ENCODE assay signal across 32 cellular contexts in the genomic region with DNA sequence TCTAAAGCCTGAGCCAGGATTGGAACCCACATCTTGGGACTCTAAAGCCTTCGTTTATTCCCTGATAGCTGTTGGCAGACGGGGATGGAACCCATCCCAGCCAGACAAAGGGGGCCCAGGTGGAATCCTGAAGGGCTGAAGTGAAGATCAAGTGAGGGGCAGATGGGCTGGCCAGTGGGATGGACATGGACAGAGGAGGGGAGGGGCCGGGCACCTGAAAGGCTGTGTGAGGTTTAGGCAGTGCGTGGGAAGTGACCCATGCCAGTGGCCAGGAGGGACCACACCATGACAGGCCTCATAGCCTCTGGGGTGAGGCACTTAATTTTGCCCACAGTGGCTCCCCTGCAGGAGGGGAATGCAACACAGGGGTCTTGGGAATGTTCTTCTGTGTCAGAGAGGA. TPM values are rescaled to one million over a fixed set of nuclear protein-coding genes. Genes with fewer than 3 reads are reported as not detected.
DNase-seq lines count a peak whose midpoint lies in the region; ATAC-seq and TF ChIP-seq lines count a peak whose summit lies in the region.
"Had no signal": no experiment of that assay in that cellular context is flagged by ENCODE, and none has a peak within 500 bp of the region (broad histone marks: within the 10 kb centered on the region; RNA-seq: fewer than 3 reads in every experiment).

No MANE protein-coding gene starts in this region.

- peak overlapping the region; percentile 26 for H3K27ac Mint-ChIP-seq in activated CD4-positive, alpha-beta T cell treated with anti-CD3 and anti-CD28 coated beads for 36 hours
- H3K27ac Mint-ChIP-seq in activated naive CD8-positive, alpha-beta T cell treated with anti-CD3 and anti-CD28 coated beads, Interleukin-2, amount 10 ng/mL, durations not matched to agents 7 days and 5 days = peak overlapping the region; percentile 99
- H3K27ac Mint-ChIP-seq in naive thymus-derived CD8-positive, alpha-beta T cell = peak overlapping the region in 9 of 10 donors; percentile 31 to 98 (median 71)
- H3K27ac Mint-ChIP-seq: nephron progenitor cell had no signal

- no peaks in the 10 kb centered on the region for H3K9me2 ChIP-seq in PC-9 (ENCODE audit: insufficient read depth)

- no peak for DNase-seq in activated CD4-positive, alpha-beta T cell treated with anti-CD3 and anti-CD28 coated beads for 36 hours
- no peak for DNase-seq in activated CD4-positive, alpha-beta T cell treated with anti-CD3 and anti-CD28 coated beads for 48 hours
- DNase-seq in PC-9 = no peak
- no peak for DNase-seq in activated naive CD8-positive, alpha-beta T cell treated with anti-CD3 and anti-CD28 coated beads, Interleukin-2, amount 10 ng/mL, durations not matched to agents 7 days and 5 days
- DNase-seq in naive thymus-derived CD8-positive, alpha-beta T cell = no peak
- DNase-seq in NCI-H1694 (lab: John Stamatoyannopoulos, UW) = no peak
- no peak for DNase-seq in hepatic stellate cell (ENCODE audit: low spot score)
- DNase-seq: activated CD8-positive, alpha-beta memory T cell treated with anti-CD3 and anti-CD28 coated beads, Interleukin-2, amount 10 ng/mL, durations not matched to agents 7 days and 5 days; adrenal gland; brain microvascular endothelial cell; DMS53; erythroblast; glutamatergic neuron; kidney; MG63; NCI-H2081 treated with DMSO at 0.1 percent for 48 hours; NCI-H226; NCI-H69; nephron progenitor cell; stimulated activated CD4-positive, alpha-beta T cell treated with anti-CD3 and anti-CD28 coated beads, Interleukin-1b, Interleukin-23, amount 100 ng/mL, for 48 hours; stimulated activated CD8-positive, alpha-beta memory T cell treated with anti-CD3 and anti-CD28 coated beads, Interleukin-4, amount 100 ng/mL, for 48 hours; SW 1271; transverse colon had no signal

- no peaks in the 10 kb centered on the region for H4K20me1 ChIP-seq in PC-9 (ENCODE audit: insufficient read depth)

- no peak for TF ChIP-seq CTCF in PC-9 (conservative IDR thresholded peaks at IDR 0.05)

- no peak overlapping the region for H3K4me3 Mint-ChIP-seq in activated CD4-positive, alpha-beta T cell treated with anti-CD3 and anti-CD28 coated beads for 36 hours
- H3K4me3 Mint-ChIP-seq in activated naive CD8-positive, alpha-beta T cell treated with anti-CD3 and anti-CD28 coated beads, Interleukin-2, amount 10 ng/mL, durations not matched to agents 7 days and 5 days = no peak overlapping the region
- no peak overlapping the region for H3K4me3 Mint-ChIP-seq in naive thymus-derived CD8-positive, alpha-beta T cell
- H3K4me3 Mint-ChIP-seq: activated CD8-positive, alpha-beta memory T cell treated with anti-CD3 and anti-CD28 coated beads, Interleukin-2, amount 10 ng/mL, durations not matched to agents 7 days and 5 days; nephron progenitor cell had no signal

- H3K4me1 Mint-ChIP-seq in activated CD4-positive, alpha-beta T cell treated with anti-CD3 and anti-CD28 coated beads for 36 hours = peaks cover 48% of the 10 kb centered on the region
- peaks cover 34% of the 10 kb centered on the region for H3K4me1 Mint-ChIP-seq in activated naive CD8-positive, alpha-beta T cell treated with anti-CD3 and anti-CD28 coated beads, Interleukin-2, amount 10 ng/mL, durations not matched to agents 7 days and 5 days
- peaks cover 17 to 52% (median 46%) of the 10 kb centered on the region in 4 donors for H3K4me1 Mint-ChIP-seq in naive thymus-derived CD8-positive, alpha-beta T cell

- no peak overlapping the region for H2AFZ ChIP-seq in PC-9
- H2AFZ ChIP-seq: parathyroid adenoma had no signal

- H3K9me3 ChIP-seq in PC-9 (ENCODE audit: insufficient read depth, low read depth) = no peaks in the 10 kb centered on the region
- H3K9me3 ChIP-seq: adrenal gland, MG63, transverse colon had no signal

- peaks cover 35% of the 10 kb centered on the region for H3K4me1 ChIP-seq in PC-9 (replicated peaks; ENCODE audit: insufficient read depth)
- H3K4me1 ChIP-seq: adrenal gland, parathyroid adenoma, transverse colon had no signal

- no peaks in the 10 kb centered on the region for H3K9me3 Mint-ChIP-seq in activated CD4-positive, alpha-beta T cell treated with anti-CD3 and anti-CD28 coated beads for 36 hours (ENCODE audit: low read depth)
- no peaks in the 10 kb centered on the region for H3K9me3 Mint-ChIP-seq in activated naive CD8-positive, alpha-beta T cell treated with anti-CD3 and anti-CD28 coated beads, Interleukin-2, amount 10 ng/mL, durations not matched to agents 7 days and 5 days
- H3K9me3 Mint-ChIP-seq in naive thymus-derived CD8-positive, alpha-beta T cell = no peaks in the 10 kb centered on the region
- H3K9me3 Mint-ChIP-seq: nephron progenitor cell had no signal

- no peaks in the 10 kb centered on the region for H3K27me3 ChIP-seq in PC-9 (ENCODE audit: insufficient read depth, low read depth)
- H3K27me3 ChIP-seq: MG63 had no signal

- peak overlapping the region; percentile 67; the same call in 1 of the 2 replicates for H3K27ac ChIP-seq in PC-9
- H3K27ac ChIP-seq: adrenal gland, brain microvascular endothelial cell, parathyroid adenoma had no signal

- H3K27me3 Mint-ChIP-seq in activated CD4-positive, alpha-beta T cell treated with anti-CD3 and anti-CD28 coated beads for 36 hours = no peaks in the 10 kb centered on the region
- H3K27me3 Mint-ChIP-seq in activated naive CD8-positive, alpha-beta T cell treated with anti-CD3 and anti-CD28 coated beads, Interleukin-2, amount 10 ng/mL, durations not matched to agents 7 days and 5 days = no peaks in the 10 kb centered on the region
- H3K27me3 Mint-ChIP-seq in naive thymus-derived CD8-positive, alpha-beta T cell = peaks cover 0 to 5% (median 0%) of the 10 kb centered on the region in 5 donors
- H3K27me3 Mint-ChIP-seq: activated CD8-positive, alpha-beta memory T cell treated with anti-CD3 and anti-CD28 coated beads, Interleukin-2, amount 10 ng/mL, durations not matched to agents 7 days and 5 days had no signal

- H3F3A ChIP-seq in PC-9 (ENCODE audit: insufficient read depth, low read depth) = peaks cover 31% of the 10 kb centered on the region

- no peaks in the 10 kb centered on the region for H3K36me3 ChIP-seq in PC-9 (ENCODE audit: low read depth)
- H3K36me3 ChIP-seq: adrenal gland, brain microvascular endothelial cell, MG63, transverse colon had no signal

- no TSS peak for BruUV-seq in PC-9 (replicated peaks; lab: Mats Ljungman, UMichigan)

- H3K36me3 Mint-ChIP-seq in activated CD4-positive, alpha-beta T cell treated with anti-CD3 and anti-CD28 coated beads for 36 hours (ENCODE audit: low read depth) = no peaks in the 10 kb centered on the region
- no peaks in the 10 kb centered on the region for H3K36me3 Mint-ChIP-seq in activated naive CD8-positive, alpha-beta T cell treated with anti-CD3 and anti-CD28 coated beads, Interleukin-2, amount 10 ng/mL, durations not matched to agents 7 days and 5 days
- no peaks in the 10 kb centered on the region for H3K36me3 Mint-ChIP-seq in naive thymus-derived CD8-positive, alpha-beta T cell
- H3K36me3 Mint-ChIP-seq: activated CD8-positive, alpha-beta memory T cell treated with anti-CD3 and anti-CD28 coated beads, Interleukin-2, amount 10 ng/mL, durations not matched to agents 7 days and 5 days had no signal

- no peaks in the 10 kb centered on the region for H3K79me2 ChIP-seq in PC-9 (ENCODE audit: low read depth)
- H3K79me2 ChIP-seq: parathyroid adenoma had no signal

- POLR2A ChIA-PET in activated CD4-positive, alpha-beta T cell treated with anti-CD3 and anti-CD28 coated beads for 36 hours (lab: Charles Lee) = no interaction called here
- POLR2A ChIA-PET in PC-9 (lab: Charles Lee; ENCODE audit: unreplicated experiment) = no interaction called here
- POLR2A ChIA-PET in activated naive CD8-positive, alpha-beta T cell treated with anti-CD3 and anti-CD28 coated beads, Interleukin-2, amount 10 ng/mL, durations not matched to agents 7 days and 5 days (lab: Charles Lee) = interaction anchor here (2.2 kb wide), 1 partner anchor 88 kb away, joined by 18 read pairs; a partner anchor contains a TSS
- POLR2A ChIA-PET in naive thymus-derived CD8-positive, alpha-beta T cell (lab: Charles Lee) = interaction anchor here (0.8 to 1.4 kb wide), 2 partner anchors 11 to 87 kb away, joined by 3 read pairs; a partner anchor contains a TSS

- H3K4me3 ChIP-seq in PC-9 = no peak overlapping the region
- H3K4me3 ChIP-seq: adrenal gland, MG63, smooth muscle cell, transverse colon had no signal

- intact Hi-C loops in activated CD4-positive, alpha-beta T cell treated with anti-CD3 and anti-CD28 coated beads for 36 hours (cut with DNase I, micrococcal nuclease) = no loop called here
- intact Hi-C loops in PC-9 (cut with micrococcal nuclease; ENCODE audit: unreplicated experiment) = no loop called here

- ATAC-seq in activated CD4-positive, alpha-beta T cell treated with anti-CD3 and anti-CD28 coated beads for 36 hours = no peak
- no peak for ATAC-seq in activated naive CD8-positive, alpha-beta T cell treated with anti-CD3 and anti-CD28 coated beads, Interleukin-2, amount 10 ng/mL, durations not matched to agents 7 days and 5 days (ENCODE audit: low read depth)
- ATAC-seq in naive thymus-derived CD8-positive, alpha-beta T cell = no peak
- no peak for ATAC-seq in HG03439 (IDR thresholded peaks at IDR 0.05; ENCODE audit: unreplicated experiment)
- ATAC-seq: activated CD8-positive, alpha-beta memory T cell treated with anti-CD3 and anti-CD28 coated beads, Interleukin-2, amount 10 ng/mL, durations not matched to agents 7 days and 5 days had no signal

- no peak overlapping the region for H3K4me2 ChIP-seq in PC-9

- CTCF ChIA-PET in activated CD4-positive, alpha-beta T cell treated with anti-CD3 and anti-CD28 coated beads for 36 hours (lab: Charles Lee) = interaction anchor here (1.4 to 1.6 kb wide), 2 partner anchors 21 to 136 kb away, joined by 4 to 6 read pairs; no protein-coding TSS in a partner anchor
- CTCF ChIA-PET in PC-9 (lab: Charles Lee) = no interaction called here

RNA-seq across cellular contexts. Expression of a gene that starts 44.6 kb away (rescaled TPM):
- under 1 TPM; 0.23 to 0.25 TPM for total RNA-seq in activated CD4-positive, alpha-beta T cell treated with anti-CD3 and anti-CD28 coated beads for 36 hours
- total RNA-seq in PC-9 (2021) = not detected in 2 replicates
- total RNA-seq in activated naive CD8-positive, alpha-beta T cell treated with anti-CD3 and anti-CD28 coated beads, Interleukin-2, amount 10 ng/mL, durations not matched to agents 7 days and 5 days = not detected
- total RNA-seq in naive thymus-derived CD8-positive, alpha-beta T cell = not detected
- not detected for polyA plus RNA-seq in naive thymus-derived CD8-positive, alpha-beta T cell
- total RNA-seq: A172; activated CD8-positive, alpha-beta memory T cell treated with anti-CD3 and anti-CD28 coated beads, Interleukin-2, amount 10 ng/mL, durations not matched to agents 7 days and 5 days; adrenal gland; G401; H4; HT-29; kidney; liver; mononuclear cell; smooth muscle cell; transverse colon had no signal
- polyA plus RNA-seq: adrenal gland, liver, smooth muscle cell had no signal

Comparison
In these comparisons a context has a peak if more than half of its experiments do, and no peak if none do; other contexts are left out.
1. H3K27ac Mint-ChIP-seq: peak in every context shown above with its lines; median percentile 99 in activated naive CD8-positive, alpha-beta T cell treated with anti-CD3 and anti-CD28 coated beads, Interleukin-2, amount 10 ng/mL, durations not matched to agents 7 days and 5 days; 71 in naive thymus-derived CD8-positive, alpha-beta T cell; 26 in activated CD4-positive, alpha-beta T cell treated with anti-CD3 and anti-CD28 coated beads for 36 hours.
2. POLR2A ChIA-PET loops: an anchor here in activated naive CD8-positive, alpha-beta T cell treated with anti-CD3 and anti-CD28 coated beads, Interleukin-2, amount 10 ng/mL, durations not matched to agents 7 days and 5 days (2.2 kb wide) and naive thymus-derived CD8-positive, alpha-beta T cell (0.8 to 1.4 kb wide); none called in activated CD4-positive, alpha-beta T cell treated with anti-CD3 and anti-CD28 coated beads for 36 hours and PC-9.